14 cellular contexts compared by ENCODE assay signal in genomic region chr13:32390484-32390883, GRCh38.
"Had no signal": no experiment of that assay in that cellular context is flagged by ENCODE, and none has a peak within 500 bp of the region (broad histone marks: within the 10 kb centered on the region; RNA-seq: fewer than 3 reads in every experiment).

No MANE protein-coding gene starts in this region.

- H3K27ac Mint-ChIP-seq: dendritic cell treated with granulocyte-macrophage colony-stimulating factor and Interleukin-4, amounts not matched to agents 40 ng/mL and 50 ng/mL, for 4 days; stimulated activated naive CD8-positive, alpha-beta T cell treated with anti-CD3 and anti-CD28 coated beads, Interleukin-15, Interleukin-2, amounts not matched to agents 100 ng/mL and 50 ng/mL, for 24 hours; type B pancreatic cell had no signal

- H3K27ac ChIP-seq: lower lobe of right lung, pancreas had no signal

- DNase-seq: activated CD4-positive, alpha-beta T cell treated with anti-CD3 and anti-CD28 coated beads, Interleukin-2, amount 50 U/mL, for 1 hour; activated effector memory CD4-positive, alpha-beta T cell treated with Interleukin-2 at 50 U/mL for 16 hours; activated T-cell treated with anti-CD3 and anti-CD28 coated beads, Interleukin-2, amount 50 U/mL, for 4 hours; aorta; effector memory CD4-positive, alpha-beta T cell; head of caudate nucleus; lower lobe of right lung; pancreas had no signal

- H3K27me3 ChIP-seq: pancreas had no signal

- H3K36me3 ChIP-seq: lower lobe of right lung, pancreas had no signal

- H3K27me3 Mint-ChIP-seq: dendritic cell treated with granulocyte-macrophage colony-stimulating factor and Interleukin-4, amounts not matched to agents 40 ng/mL and 50 ng/mL, for 4 days; stimulated activated naive CD8-positive, alpha-beta T cell treated with anti-CD3 and anti-CD28 coated beads, Interleukin-15, Interleukin-2, amounts not matched to agents 100 ng/mL and 50 ng/mL, for 24 hours; type B pancreatic cell had no signal

- H3K4me3 ChIP-seq: lower lobe of right lung, pancreas had no signal

- H3K36me3 Mint-ChIP-seq: type B pancreatic cell had no signal

- H3K4me3 Mint-ChIP-seq: activated T-cell treated with anti-CD3 and anti-CD28 coated beads, Interleukin-2, amount 50 U/mL, for 4 hours; dendritic cell treated with granulocyte-macrophage colony-stimulating factor and Interleukin-4, amounts not matched to agents 40 ng/mL and 50 ng/mL, for 4 days; mesothelial cell of epicardium; type B pancreatic cell had no signal

- FAIRE-seq: frontal cortex, pancreas had no signal

- H3K9me3 Mint-ChIP-seq: activated T-cell treated with anti-CD3 and anti-CD28 coated beads, Interleukin-2, amount 50 U/mL, for 4 hours; dendritic cell treated with granulocyte-macrophage colony-stimulating factor and Interleukin-4, amounts not matched to agents 40 ng/mL and 50 ng/mL, for 4 days; mesothelial cell of epicardium; stimulated activated naive CD8-positive, alpha-beta T cell treated with anti-CD3 and anti-CD28 coated beads, Interleukin-15, Interleukin-2, amounts not matched to agents 100 ng/mL and 50 ng/mL, for 24 hours; type B pancreatic cell had no signal

- ATAC-seq: pancreas, sciatic nerve had no signal

- H3K4me1 ChIP-seq: lower lobe of right lung, pancreas had no signal

- H3K9me3 ChIP-seq: lower lobe of right lung, pancreas had no signal
